Comparison of ENCODE assay signal across 10 cellular contexts in genomic region chr2:120737802-120738516, GRCh38. TPM values are rescaled to one million over a fixed set of nuclear protein-coding genes. Genes with fewer than 3 reads are reported as not detected.
DNase-seq lines count a peak whose midpoint lies in the region; ATAC-seq, FAIRE-seq and TF ChIP-seq lines count a peak whose summit lies in the region.
"Had no signal": no experiment of that assay in that cellular context is flagged by ENCODE, and none has a peak within 500 bp of the region (broad histone marks: within the 10 kb centered on the region; RNA-seq: fewer than 3 reads in every experiment).

No MANE protein-coding gene starts in this region.

- H3K9ac ChIP-seq in HUES6 (ENCODE audit: low read length) (peak overlapping the region; percentile 79), mucosa of stomach (ENCODE audit: low read length) (peak overlapping the region; percentile 58)

- H3K9me3 ChIP-seq in A549 (no peaks in the 10 kb centered on the region), HUES6 (ENCODE audit: control insufficient read depth, insufficient read depth, low read depth, low read length) (no peaks in the 10 kb centered on the region), mucosa of stomach (ENCODE audit: control insufficient read depth, low read length) (no peaks in the 10 kb centered on the region)

- FAIRE-seq in A549 (lab: Jason Lieb, UNC), result no peak
- no peak for FAIRE-seq in D721Med (lab: Jason Lieb, UNC)

- H3K4me3 Mint-ChIP-seq in chondrocyte (ENCODE audit: unreplicated experiment), result peak overlapping the region; percentile 91

- WGBS in A549 (ENCODE audit: missing lambda C conversion rate), result 28% methylated on average over 14 of the region's 14 CpGs

- H3K36me3 Mint-ChIP-seq in chondrocyte (ENCODE audit: low read depth), result peaks cover under 1% of the 10 kb centered on the region
- H3K36me3 Mint-ChIP-seq: naive B cell had no signal

- no peak for TF ChIP-seq EP300 in A549 (IDR thresholded peaks at IDR 0.05)

- no peak for ATAC-seq in A549
- no peak for ATAC-seq in HG02571 (IDR thresholded peaks at IDR 0.05; ENCODE audit: unreplicated experiment)
- no peak for ATAC-seq in GM21717 (IDR thresholded peaks at IDR 0.05; ENCODE audit: unreplicated experiment)

- no peak for TF ChIP-seq RAD21 in A549 (conservative IDR thresholded peaks at IDR 0.05 in 1 of 2, IDR thresholded peaks at IDR 0.05 in 1 of 2)

- H3K36me3 ChIP-seq in HUES6 (ENCODE audit: control insufficient read depth, insufficient read depth, low read length) (no peaks in the 10 kb centered on the region), mucosa of stomach (ENCODE audit: control insufficient read depth, insufficient read depth, low read length) (no peaks in the 10 kb centered on the region)

- no peak for TF ChIP-seq POLR2A in A549 (IDR thresholded peaks at IDR 0.05; ENCODE audit: low read length)

- peak overlapping the region; percentile 73 for H3K4me3 ChIP-seq in A549
- H3K4me3 ChIP-seq in HUES6 (ENCODE audit: low read depth, low read length), result peak overlapping the region; percentile 85
- H3K4me3 ChIP-seq in mucosa of stomach (ENCODE audit: low read length), result peak overlapping the region; percentile 47

- H3K4me1 ChIP-seq in A549, result peaks cover 56% of the 10 kb centered on the region
- H3K4me1 ChIP-seq in HUES6 (ENCODE audit: control insufficient read depth, insufficient read depth, low read length), result peaks cover 62% of the 10 kb centered on the region
- peaks cover 54% of the 10 kb centered on the region for H3K4me1 ChIP-seq in mucosa of stomach (ENCODE audit: control insufficient read depth, insufficient read depth, low read length)

- peaks cover 66% of the 10 kb centered on the region for H3K4me1 Mint-ChIP-seq in chondrocyte (ENCODE audit: low read depth)

- TF ChIP-seq CTCF in A549 (IDR thresholded peaks at IDR 0.05) (no peak), chondrocyte (IDR thresholded peaks at IDR 0.05) (no peak), D721Med (IDR thresholded peaks at IDR 0.05; ENCODE audit: insufficient read depth, missing control alignments) (no peak)

- peak overlapping the region; percentile 84 for H3K27ac Mint-ChIP-seq in chondrocyte (ENCODE audit: unreplicated experiment)
- H3K27ac Mint-ChIP-seq: naive B cell had no signal

- H3K27ac ChIP-seq in A549, result peak overlapping the region; percentile 93 to 98
- peak overlapping the region; percentile 47; the same call in 1 of the 2 replicates for H3K27ac ChIP-seq in HUES6 (ENCODE audit: low read depth, low read length)

- peak overlapping the region; percentile 99 for H3K4me2 ChIP-seq in A549

- no peaks in the 10 kb centered on the region for H3K27me3 ChIP-seq in HUES6 (ENCODE audit: control insufficient read depth, insufficient read depth, low read length)
- H3K27me3 ChIP-seq in mucosa of stomach (ENCODE audit: control insufficient read depth, insufficient read depth, low read length), result peaks cover 22% of the 10 kb centered on the region

- H3K9me3 Mint-ChIP-seq in chondrocyte (ENCODE audit: low read depth), result no peaks in the 10 kb centered on the region
- H3K9me3 Mint-ChIP-seq: naive B cell had no signal

- H3K27me3 Mint-ChIP-seq in chondrocyte (ENCODE audit: low read depth), result no peaks in the 10 kb centered on the region

- DNase-seq in A549 (ENCODE audit: low read depth in 1 of 2, low spot score in 1 of 2) (peak in 1 of 2 experiments; percentile 27), chondrocyte (ENCODE audit: low spot score) (no peak), superior temporal gyrus (ENCODE audit: extremely low spot score) (no peak), D721Med (ENCODE audit: insufficient read length, low spot score) (no peak)
- DNase-seq: DND-41, naive B cell had no signal

- POLR2A ChIA-PET in A549 (lab: Yijun Ruan, JAX), result interaction anchor here (0.7 to 4.2 kb wide), 3 partner anchors 21 to 337 kb away, joined by 3 to 25 read pairs (median 6); no protein-coding TSS in a partner anchor

- CTCF ChIA-PET in A549 (lab: Yijun Ruan, JAX), result interaction anchor here (0.6 to 4.3 kb wide), 9 partner anchors 8 to 343 kb away, joined by 3 to 22 read pairs (median 4); no protein-coding TSS in a partner anchor

TF ChIP-seq in A549, 52 proteins besides CTCF, POLR2A, EP300 and RAD21:
- no peak for TF ChIP-seq JUNB (IDR thresholded peaks at IDR 0.05)

RNA-seq across cellular contexts. Expression of gene GLI2, which starts 2.3 kb away (rescaled TPM):
- 5.6 and 7.5 TPM in 2 replicates for polyA plus RNA-seq in A549 (2011; rRNA removed)
- 15.5 and 20.2 TPM in 2 replicates for polyA plus RNA-seq in A549 (2012; cell fraction: cytosol; rRNA removed)
- polyA plus RNA-seq in A549 (2012; cell fraction: nucleus; rRNA removed), result 41.4 and 61.7 TPM in 2 replicates
- polyA plus RNA-seq in A549 (2017; fragmentation: RNase III; extraction: RNeasy Plus Mini Kit Qiagen cat#74134 plus additional on column Dnase treatment), result 10.3 to 12.5 TPM (median 10.4 TPM) in 3 replicates
- polyA minus RNA-seq in A549 (2011; rRNA and poly(A)+ RNA removed), result 5.7 and 9.4 TPM in 2 replicates
- 31.1 to 37.0 TPM (median 36.0 TPM) in 3 replicates for total RNA-seq in chondrocyte
